Comparison of ENCODE assay signal across 23 cellular contexts in genomic region chr7:152382244-152382643, GRCh38. TPM values are rescaled to one million over a fixed set of nuclear protein-coding genes. Genes with fewer than 3 reads are reported as not detected.
DNase-seq lines count a peak whose midpoint lies in the region; ATAC-seq, FAIRE-seq and TF ChIP-seq lines count a peak whose summit lies in the region.
"Had no signal": no experiment of that assay in that cellular context is flagged by ENCODE, and none has a peak within 500 bp of the region (broad histone marks: within the 10 kb centered on the region; RNA-seq: fewer than 3 reads in every experiment).

No MANE protein-coding gene starts in this region.

- CTCF ChIA-PET in IMR-90 (lab: Yijun Ruan, JAX) = no interaction called here

- H2BK15ac ChIP-seq in IMR-90 (ENCODE audit: low read depth, low read length) = no peak overlapping the region

- no peak overlapping the region for H3K23ac ChIP-seq in IMR-90 (ENCODE audit: low read depth, low read length)

- H3K27ac Mint-ChIP-seq in type B pancreatic cell = no peak overlapping the region

- H3K14ac ChIP-seq in IMR-90 (replicated peaks; ENCODE audit: low read depth, low read length) = no peak overlapping the region

- H3K36me3 ChIP-seq in IMR-90 (ENCODE audit: control insufficient read depth, insufficient read depth, low read length) = no peaks in the 10 kb centered on the region

- no peak overlapping the region for H3K4ac ChIP-seq in IMR-90 (ENCODE audit: low read depth, low read length)

- H3K27ac ChIP-seq in IMR-90 (ENCODE audit: insufficient read depth, low read length) = no peak overlapping the region
- H3K27ac ChIP-seq: KMS-11 had no signal

- BruUV-seq in IMR-90 (replicated peaks; lab: Mats Ljungman, UMichigan) = no TSS peak

- no peak for TF ChIP-seq RAD21 in IMR-90 (IDR thresholded peaks at IDR 0.05; ENCODE audit: low read length)

- no peak overlapping the region for H3K9ac ChIP-seq in IMR-90 (ENCODE audit: low read depth, low read length)
- H3K9ac ChIP-seq: KMS-11 had no signal

- no peak for TF ChIP-seq POLR2A in IMR-90 (IDR thresholded peaks at IDR 0.05; ENCODE audit: low read depth, low read length)

- DNase-seq in activated T-cell treated with anti-CD3 and anti-CD28 coated beads, Interleukin-2, amount 50 U/mL, for 48 hours = peak; percentile 33 to 44
- DNase-seq in activated T-cell treated with anti-CD3 and anti-CD28 coated beads for 4 hours = no peak
- DNase-seq in CD1c-positive myeloid dendritic cell (ENCODE audit: extremely low spot score) = peak; percentile 8
- no peak for DNase-seq in IMR-90
- DNase-seq in type B pancreatic cell (ENCODE audit: extremely low spot score, unreplicated experiment) = no peak
- DNase-seq: ACHN, C1 segment of cervical spinal cord, DMS79, GOT3, NCI-H1417, NCI-H187 treated with DMSO at 0.1 percent for 48 hours, NCI-H2227 treated with DMSO at 0.1 percent for 48 hours, NCI-H510A treated with DMSO at 0.1 percent for 48 hours, NCI-H774, OCI-M1, Right ventricle myocardium superior had no signal

- 0 to 100% methylated on average over 1 of the region's 1 CpG for WGBS in IMR-90 (ENCODE audit: extremely low coverage in 2 of 2, insufficient read length in 1 of 2), 2 experiments

- no peak for ATAC-seq in IMR-90 (ENCODE audit: low read depth)
- no peak for ATAC-seq in HG03135 (IDR thresholded peaks at IDR 0.05; ENCODE audit: unreplicated experiment)
- ATAC-seq: HepG2 had no signal

- no peak overlapping the region for H3K18ac ChIP-seq in IMR-90 (ENCODE audit: low read depth, low read length)

- peaks cover 8% of the 10 kb centered on the region for H3K9me1 ChIP-seq in IMR-90 (ENCODE audit: insufficient read depth, low read length)

- H3K56ac ChIP-seq in IMR-90 (ENCODE audit: extremely low read depth, insufficient read depth, low read length) = no peak overlapping the region

- in situ Hi-C loops in IMR-90 (cut with MboI; ENCODE audit: low sequenced_read_pairs) = no loop called here

- H2BK5ac ChIP-seq in IMR-90 (ENCODE audit: low read depth, low read length, poor library complexity, severe bottlenecking) = no peak overlapping the region

- TF ChIP-seq CTCF in IMR-90 (conservative IDR thresholded peaks at IDR 0.05; ENCODE audit: low read depth, low read length) = no peak
- no peak for TF ChIP-seq CTCF in type B pancreatic cell (conservative IDR thresholded peaks at IDR 0.05)

- H4K5ac ChIP-seq in IMR-90 (ENCODE audit: low read depth, low read length) = no peak overlapping the region

- peaks cover 7% of the 10 kb centered on the region for H3K4me1 ChIP-seq in IMR-90 (ENCODE audit: control insufficient read depth, insufficient read depth, low read length)

- dilution Hi-C loops in IMR-90 (cut with HindIII; ENCODE audit: low sequenced_read_pairs, unreplicated experiment) = no loop called here

- H3K4me2 ChIP-seq in IMR-90 (ENCODE audit: low read depth, low read length) = peak overlapping the region; percentile 46
- H3K4me2 ChIP-seq: KMS-11 had no signal

- POLR2A ChIA-PET in IMR-90 (lab: Charles Lee; ENCODE audit: unreplicated experiment) = no interaction called here

- peaks cover 48% of the 10 kb centered on the region for H4K20me1 ChIP-seq in IMR-90 (ENCODE audit: insufficient read depth, low read length)

- FAIRE-seq in islet of Langerhans (lab: Jason Lieb, UNC) = peak; percentile 76
- FAIRE-seq: D721Med, GM12892, GM18507, HepG2 had no signal

- H3K4me3 Mint-ChIP-seq in type B pancreatic cell = no peak overlapping the region

- no peak overlapping the region for H2AFZ ChIP-seq in IMR-90 (replicated peaks; ENCODE audit: low read length, poor library complexity)

- no peak overlapping the region for H3K4me3 ChIP-seq in IMR-90 (ENCODE audit: insufficient read depth, low read depth, low read length)

- intact Hi-C loops in IMR-90 (cut with micrococcal nuclease) = no loop called here

- H3K9me3 Mint-ChIP-seq in type B pancreatic cell = peaks cover 6% of the 10 kb centered on the region

- H3K36me3 Mint-ChIP-seq in type B pancreatic cell = peaks cover 9% of the 10 kb centered on the region

- H3K4me1 Mint-ChIP-seq in type B pancreatic cell (ENCODE audit: unreplicated experiment) = no peaks in the 10 kb centered on the region

- no peaks in the 10 kb centered on the region; the same call in 1 of the 2 replicates for H3K9me3 ChIP-seq in IMR-90 (ENCODE audit: control insufficient read depth, insufficient read depth, low read length)

- H4K91ac ChIP-seq in IMR-90 (ENCODE audit: insufficient read depth, low read depth, low read length) = no peak overlapping the region

- H2BK120ac ChIP-seq in IMR-90 (ENCODE audit: low read depth, low read length) = no peak overlapping the region

- peaks cover 6 to 22% of the 10 kb centered on the region in 2 experiments for H3K79me1 ChIP-seq in IMR-90 (ENCODE audit: low read depth in 1 of 2, low read length in 2 of 2)

- no peak overlapping the region for H2AK9ac ChIP-seq in IMR-90 (replicated peaks; ENCODE audit: low read depth, low read length, poor library complexity)

- H3K27me3 ChIP-seq in IMR-90 (ENCODE audit: control insufficient read depth, insufficient read depth, low read length) = no peaks in the 10 kb centered on the region

- H3K27me3 Mint-ChIP-seq in type B pancreatic cell = no peaks in the 10 kb centered on the region

- no peak overlapping the region for H4K8ac ChIP-seq in IMR-90 (ENCODE audit: low read depth in 2 of 2, low read length in 2 of 2)

- no peak overlapping the region for H2BK20ac ChIP-seq in IMR-90 (ENCODE audit: low read depth, low read length)

- no peak overlapping the region for H2AK5ac ChIP-seq in IMR-90 (ENCODE audit: low read depth, low read length)

TF ChIP-seq in IMR-90, 13 proteins besides CTCF, POLR2A, EP300 and RAD21:
- no peak for TF ChIP-seq USF2 (IDR thresholded peaks at IDR 0.05; ENCODE audit: low read depth, low read length)
- no peak for TF ChIP-seq MAZ (IDR thresholded peaks at IDR 0.05; ENCODE audit: borderline replicate concordance, low read depth, low read length)
- TF ChIP-seq NFE2L2 (IDR thresholded peaks at IDR 0.05; ENCODE audit: low read depth, low read length) = no peak
- TF ChIP-seq CHD1 (IDR thresholded peaks at IDR 0.05; ENCODE audit: low read depth, low read length) = no peak
- TF ChIP-seq MXI1 (IDR thresholded peaks at IDR 0.05; ENCODE audit: borderline replicate concordance, low read depth, low read length) = no peak
- no peak for TF ChIP-seq ELK1 (IDR thresholded peaks at IDR 0.05; ENCODE audit: borderline replicate concordance, low read depth, low read length)
- no peak for TF ChIP-seq CEBPB (IDR thresholded peaks at IDR 0.05; ENCODE audit: low read depth, low read length)
- no peak for TF ChIP-seq SMC3 (IDR thresholded peaks at IDR 0.05; ENCODE audit: low read depth, low read length)
- no peak for TF ChIP-seq MAFK (IDR thresholded peaks at IDR 0.05; ENCODE audit: low read depth, low read length)
- no peak for TF ChIP-seq RCOR1 (IDR thresholded peaks at IDR 0.05; ENCODE audit: insufficient replicate concordance, low read length)
- TF ChIP-seq BHLHE40 (IDR thresholded peaks at IDR 0.05; ENCODE audit: low read depth, low read length) = no peak
- TF ChIP-seq FOS (IDR thresholded peaks at IDR 0.05; ENCODE audit: low read depth, low read length) = no peak

RNA-seq across cellular contexts. Expression of gene KMT2C, which starts 53.6 kb away (rescaled TPM):
- 23.3 and 24.4 TPM in 2 replicates for total RNA-seq in IMR-90 (2012; rRNA removed)
- polyA plus RNA-seq in IMR-90 (2012; rRNA removed) = 7.3 and 8.0 TPM in 2 replicates
- polyA plus RNA-seq in IMR-90 (2012; cell fraction: cytosol; rRNA removed) = 2.7 and 3.6 TPM in 2 replicates
- polyA plus RNA-seq in IMR-90 (2012; cell fraction: nucleus; rRNA removed; ENCODE audit: low replicate concordance) = 6.6 and 24.9 TPM in 2 replicates
- 60.3 and 66.4 TPM in 2 replicates for total RNA-seq in type B pancreatic cell (ENCODE audit: low replicate concordance)

Comparison
In these comparisons a context has a peak if more than half of its experiments do, and no peak if none do; other contexts are left out.
1. DNase-seq: peak in activated T-cell treated with anti-CD3 and anti-CD28 coated beads, Interleukin-2, amount 50 U/mL, for 48 hours (2 of 2) and CD1c-positive myeloid dendritic cell (single experiment); none in activated T-cell treated with anti-CD3 and anti-CD28 coated beads for 4 hours (single experiment), IMR-90 (single experiment) and type B pancreatic cell (single experiment).